In genomic region chr2:66437601-66438497, GRCh38 we compare ENCODE assay signal across 10 cellular contexts. TPM values are rescaled to one million over a fixed set of nuclear protein-coding genes. Genes with fewer than 3 reads are reported as not detected.
DNase-seq lines count a peak whose midpoint lies in the region; ATAC-seq, FAIRE-seq and TF ChIP-seq lines count a peak whose summit lies in the region.
"Had no signal": no experiment of that assay in that cellular context is flagged by ENCODE, and none has a peak within 500 bp of the region (broad histone marks: within the 10 kb centered on the region; RNA-seq: fewer than 3 reads in every experiment).

No MANE protein-coding gene starts in this region.

- H3K4me1 ChIP-seq in right lobe of liver = peaks cover 0 to 14% (median 0%) of the 10 kb centered on the region in 4 donors

- H3K36me3 Mint-ChIP-seq in chondrocyte (ENCODE audit: low read depth) = peaks cover 5% of the 10 kb centered on the region

- no peak for TF ChIP-seq POLR2A in right lobe of liver (IDR thresholded peaks at IDR 0.05)

- peaks cover 32% of the 10 kb centered on the region for H3K27me3 Mint-ChIP-seq in chondrocyte (ENCODE audit: low read depth)

- DNase-seq in KG1 (lab: John Stamatoyannopoulos, UW) (peak; percentile 53), chondrocyte (ENCODE audit: low spot score) (no peak), right lobe of liver (no peak), frontal cortex (ENCODE audit: low spot score in 2 of 2) (no peak), DMS153 treated with DMSO at 0.1 percent for 48 hours (lab: John Stamatoyannopoulos, UW; ENCODE audit: unreplicated experiment) (no peak), NCI-H1436 (lab: John Stamatoyannopoulos, UW) (no peak), GF-D8 (lab: John Stamatoyannopoulos, UW) (no peak)
- DNase-seq: activated CD8-positive, alpha-beta memory T cell treated with anti-CD3 and anti-CD28 coated beads, Interleukin-2, amount 10 ng/mL, durations not matched to agents 7 days and 5 days; naive B cell had no signal

- H3K36me3 ChIP-seq in right lobe of liver = no peaks in the 10 kb centered on the region

- H3K9me3 Mint-ChIP-seq in chondrocyte (ENCODE audit: low read depth) = no peaks in the 10 kb centered on the region

- peaks cover 44% of the 10 kb centered on the region for H3K4me1 Mint-ChIP-seq in chondrocyte (ENCODE audit: low read depth)

- no peaks in the 10 kb centered on the region for H3K9me3 ChIP-seq in right lobe of liver

- FAIRE-seq in frontal cortex (lab: Jason Lieb, UNC) = no peak

- peak overlapping the region; percentile 95 for H3K4me3 Mint-ChIP-seq in chondrocyte (ENCODE audit: unreplicated experiment)
- H3K4me3 Mint-ChIP-seq: activated CD8-positive, alpha-beta memory T cell treated with anti-CD3 and anti-CD28 coated beads, Interleukin-2, amount 10 ng/mL, durations not matched to agents 7 days and 5 days had no signal

- 39% methylated on average over 23 of the region's 26 CpGs for WGBS in right lobe of liver (ENCODE audit: insufficient coverage, low coverage, low lambda C conversion rate, missing lambda C conversion rate)

- no peak for ATAC-seq in right lobe of liver
- ATAC-seq: activated CD8-positive, alpha-beta memory T cell treated with anti-CD3 and anti-CD28 coated beads, Interleukin-2, amount 10 ng/mL, durations not matched to agents 7 days and 5 days had no signal

- H3K27ac ChIP-seq in right lobe of liver = peak overlapping the region; percentile 63 to 89 (median 70)
- peak overlapping the region; percentile 63 for H3K27ac ChIP-seq in temporal lobe (ENCODE audit: low read depth, low read length)

- H3K27ac Mint-ChIP-seq in chondrocyte (ENCODE audit: unreplicated experiment) = peak overlapping the region; percentile 100
- H3K27ac Mint-ChIP-seq: activated CD8-positive, alpha-beta memory T cell treated with anti-CD3 and anti-CD28 coated beads, Interleukin-2, amount 10 ng/mL, durations not matched to agents 7 days and 5 days had no signal

- TF ChIP-seq CTCF in chondrocyte (IDR thresholded peaks at IDR 0.05) = no peak
- no peak for TF ChIP-seq CTCF in right lobe of liver (IDR thresholded peaks at IDR 0.05)

- H3K27me3 ChIP-seq in right lobe of liver = no peaks in the 10 kb centered on the region

- peak overlapping the region; percentile 27 to 76 (median 64) for H3K4me3 ChIP-seq in right lobe of liver

- intact Hi-C loops in right lobe of liver (cut with DNase I) = no loop called here

RNA-seq across cellular contexts. Expression of gene MEIS1, which starts 2.9 kb away (rescaled TPM):
- total RNA-seq in chondrocyte = 1.1 to 18.5 TPM (median 16.9 TPM) in 3 replicates
- total RNA-seq in right lobe of liver = 1 to 10 TPM; 3.1 to 8.8 (median 4.2) TPM
- total RNA-seq in temporal lobe = 11.1 TPM
- total RNA-seq in frontal cortex = 39.5 TPM
- total RNA-seq: activated CD8-positive, alpha-beta memory T cell treated with anti-CD3 and anti-CD28 coated beads, Interleukin-2, amount 10 ng/mL, durations not matched to agents 7 days and 5 days had no signal
